In genomic region chr17:8162997-8163977, GRCh38 we compare ENCODE assay signal across 8 cellular contexts. TPM values are rescaled to one million over a fixed set of nuclear protein-coding genes. Genes with fewer than 3 reads are reported as not detected.
A peak's percentile ranks its signal among the peaks of the same experiment; 100 is the strongest.
DNase-seq lines count a peak whose midpoint lies in the region; TF ChIP-seq lines count a peak whose summit lies in the region.

No MANE protein-coding gene starts in this region.

- TF ChIP-seq POLR2A in Peyer's patch (IDR thresholded peaks at IDR 0.05) (no peak), vagina (IDR thresholded peaks at IDR 0.05) (no peak)

- TF ChIP-seq CTCF in Peyer's patch (IDR thresholded peaks at IDR 0.05): no peak
- no peak for TF ChIP-seq CTCF in vagina (IDR thresholded peaks at IDR 0.05)

- H3K27me3 ChIP-seq in Peyer's patch (no peaks in the 10 kb centered on the region), duodenal mucosa (ENCODE audit: control insufficient read depth in 1 of 2, insufficient read depth in 2 of 2, low read length in 2 of 2) (no peaks in the 10 kb centered on the region), mononuclear cell (ENCODE audit: insufficient read depth, low read length) (no peaks in the 10 kb centered on the region), vagina (no peaks in the 10 kb centered on the region)

- intact Hi-C loops in activated CD4-positive, alpha-beta T cell treated with anti-CD3 and anti-CD28 coated beads, Interleukin-2, amount 10 ng/mL, durations not matched to agents 24 days and 14 days (cut with micrococcal nuclease): no loop called here
- intact Hi-C loops in vagina (cut with DNase I): no loop called here

- peaks cover 0 to 22% (median 0%) of the 10 kb centered on the region in 3 donors for H3K36me3 ChIP-seq in Peyer's patch
- peaks cover 14 to 19% of the 10 kb centered on the region in 2 donors for H3K36me3 ChIP-seq in duodenal mucosa (ENCODE audit: control insufficient read depth in 1 of 2, insufficient read depth in 2 of 2, low read length in 2 of 2)
- H3K36me3 ChIP-seq in vagina: peaks cover 0 to 5% of the 10 kb centered on the region in 2 donors

- H3K27me3 Mint-ChIP-seq in activated CD4-positive, alpha-beta T cell treated with anti-CD3 and anti-CD28 coated beads, Interleukin-2, amount 10 ng/mL, durations not matched to agents 24 days and 14 days: no peaks in the 10 kb centered on the region

- H3K27ac Mint-ChIP-seq in activated CD4-positive, alpha-beta T cell treated with anti-CD3 and anti-CD28 coated beads, Interleukin-2, amount 10 ng/mL, durations not matched to agents 24 days and 14 days: peak overlapping the region; percentile 99

- H3K9me3 Mint-ChIP-seq in activated CD4-positive, alpha-beta T cell treated with anti-CD3 and anti-CD28 coated beads, Interleukin-2, amount 10 ng/mL, durations not matched to agents 24 days and 14 days: no peaks in the 10 kb centered on the region

- DNase-seq in activated CD4-positive, alpha-beta T cell treated with anti-CD3 and anti-CD28 coated beads, Interleukin-2, amount 10 ng/mL, durations not matched to agents 24 days and 14 days: peak; percentile 77
- DNase-seq in activated CD4-positive, alpha-beta T cell treated with anti-CD3 and anti-CD28 coated beads for 1 hour: no peak
- peak in 1 of 3 donors; percentile 52 for DNase-seq in Peyer's patch
- DNase-seq in vagina (ENCODE audit: extremely low spot score in 2 of 2): peak in 1 of 2 donors; percentile 92
- DNase-seq in SW 1271 (lab: John Stamatoyannopoulos, UW): no peak
- no peak for DNase-seq in NCI-H1417 treated with DMSO at 0.1 percent for 48 hours (lab: John Stamatoyannopoulos, UW)

- H3K27ac ChIP-seq in Peyer's patch: peak overlapping the region; percentile 99 to 100 (median 100)
- peak overlapping the region; percentile 94 for H3K27ac ChIP-seq in duodenal mucosa (ENCODE audit: low read depth, low read length)
- H3K27ac ChIP-seq in vagina: peak overlapping the region; percentile 100

- H3K4me3 Mint-ChIP-seq in activated CD4-positive, alpha-beta T cell treated with anti-CD3 and anti-CD28 coated beads, Interleukin-2, amount 10 ng/mL, durations not matched to agents 24 days and 14 days: peak overlapping the region; percentile 92

- peaks cover 34% of the 10 kb centered on the region for H3K36me3 Mint-ChIP-seq in activated CD4-positive, alpha-beta T cell treated with anti-CD3 and anti-CD28 coated beads, Interleukin-2, amount 10 ng/mL, durations not matched to agents 24 days and 14 days (ENCODE audit: low read depth)

- H3K9ac ChIP-seq in duodenal mucosa (ENCODE audit: low read depth in 1 of 2, low read length in 2 of 2): peak overlapping the region; percentile 79 to 93

- H3K4me3 ChIP-seq in Peyer's patch (peak overlapping the region; percentile 99 to 100 (median 100)), duodenal mucosa (ENCODE audit: low read depth in 1 of 2, low read length in 2 of 2) (peak overlapping the region; percentile 71 to 74), mononuclear cell (ENCODE audit: low read length) (peak overlapping the region; percentile 96), vagina (peak overlapping the region; percentile 81)

- H3K9me3 ChIP-seq in Peyer's patch (no peaks in the 10 kb centered on the region), duodenal mucosa (ENCODE audit: control insufficient read depth in 1 of 2, low read length in 2 of 2) (no peaks in the 10 kb centered on the region), mononuclear cell (ENCODE audit: low read depth, low read length) (no peaks in the 10 kb centered on the region), vagina (no peaks in the 10 kb centered on the region)

- peaks cover 57% of the 10 kb centered on the region for H3K4me1 Mint-ChIP-seq in activated CD4-positive, alpha-beta T cell treated with anti-CD3 and anti-CD28 coated beads, Interleukin-2, amount 10 ng/mL, durations not matched to agents 24 days and 14 days

- H3K4me1 ChIP-seq in Peyer's patch (peaks cover 9 to 53% (median 18%) of the 10 kb centered on the region in 4 donors), duodenal mucosa (ENCODE audit: control insufficient read depth in 1 of 2, insufficient read depth in 2 of 2, low read length in 2 of 2) (peaks cover 38 to 40% of the 10 kb centered on the region in 2 donors), mononuclear cell (ENCODE audit: insufficient read depth, low read length) (peaks cover 61% of the 10 kb centered on the region), vagina (peaks cover 54% of the 10 kb centered on the region)

RNA-seq across cellular contexts. Expression of gene VAMP2, which starts 0.5 kb away (rescaled TPM):
- total RNA-seq in activated CD4-positive, alpha-beta T cell treated with anti-CD3 and anti-CD28 coated beads, Interleukin-2, amount 10 ng/mL, durations not matched to agents 24 days and 14 days: 45.1 and 49.6 TPM in 2 replicates
- 10 to 100 TPM; 10.7 to 40.2 (median 32.4) TPM for total RNA-seq in Peyer's patch
- 40.3 TPM for total RNA-seq in mononuclear cell
- total RNA-seq in vagina: 35.6 TPM

RNA-seq across cellular contexts. Expression of gene PER1, which starts 11.1 kb away (rescaled TPM):
- total RNA-seq in activated CD4-positive, alpha-beta T cell treated with anti-CD3 and anti-CD28 coated beads, Interleukin-2, amount 10 ng/mL, durations not matched to agents 24 days and 14 days: 39.4 and 41.7 TPM in 2 replicates
- total RNA-seq in Peyer's patch (100 to 1,000 TPM in 3 of 4 donors, 10 to 100 TPM in 1; 67.6 to 143 (median 119) TPM), mononuclear cell (250 TPM), vagina (215 TPM)

RNA-seq across cellular contexts. Expression of gene TMEM107, which starts 12.9 kb away (rescaled TPM):
- total RNA-seq in activated CD4-positive, alpha-beta T cell treated with anti-CD3 and anti-CD28 coated beads, Interleukin-2, amount 10 ng/mL, durations not matched to agents 24 days and 14 days: 20.9 and 21.4 TPM in 2 replicates
- total RNA-seq in Peyer's patch (10 to 100 TPM in 3 of 4 donors, 1 to 10 TPM in 1; 6.5 to 27.2 (median 16.4) TPM), mononuclear cell (221 TPM), vagina (20.6 TPM)

RNA-seq across cellular contexts. Expression of gene BORCS6, which starts 26.7 kb away (rescaled TPM):
- total RNA-seq in activated CD4-positive, alpha-beta T cell treated with anti-CD3 and anti-CD28 coated beads, Interleukin-2, amount 10 ng/mL, durations not matched to agents 24 days and 14 days: 4.7 and 5.7 TPM in 2 replicates
- total RNA-seq in Peyer's patch (10 to 100 TPM; 12.6 to 22.6 (median 17.9) TPM), mononuclear cell (9.2 TPM), vagina (9.6 TPM)

RNA-seq across cellular contexts. Expression of gene HES7, which starts 39.4 kb away (rescaled TPM):
- 1.5 and 2.1 TPM in 2 replicates for total RNA-seq in activated CD4-positive, alpha-beta T cell treated with anti-CD3 and anti-CD28 coated beads, Interleukin-2, amount 10 ng/mL, durations not matched to agents 24 days and 14 days
- total RNA-seq in Peyer's patch (not detected), mononuclear cell (not detected), vagina (not detected)
